ENCODE assay signal across 22 cellular contexts in the genomic region with DNA sequence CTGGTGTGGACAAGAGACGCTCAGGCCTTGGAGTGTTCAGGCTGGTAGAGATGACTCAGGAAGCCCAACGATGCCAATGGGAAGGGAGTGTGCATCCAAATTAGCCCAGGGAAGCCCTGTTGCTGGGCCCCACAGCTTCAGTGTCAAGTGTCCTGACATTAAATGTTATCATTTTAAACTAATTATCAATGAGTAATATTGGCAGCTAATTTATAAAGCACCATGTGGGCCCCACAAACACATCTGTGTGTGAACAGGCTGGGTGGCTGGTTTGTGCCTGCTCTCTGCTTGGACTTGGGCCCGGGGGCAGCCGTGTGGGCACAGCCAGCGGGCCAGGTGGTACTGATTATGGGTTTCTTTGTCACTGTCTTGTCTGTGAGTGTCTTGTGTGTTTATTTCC. TPM values are rescaled to one million over a fixed set of nuclear protein-coding genes. Genes with fewer than 3 reads are reported as not detected.
"Had no signal": no experiment of that assay in that cellular context is flagged by ENCODE, and none has a peak within 500 bp of the region (broad histone marks: within the 10 kb centered on the region; RNA-seq: fewer than 3 reads in every experiment).

No MANE protein-coding gene starts in this region.

- H3K9me3 ChIP-seq: colonic mucosa, gastrocnemius medialis, left lung, spleen had no signal

- H3K27me3 Mint-ChIP-seq: stimulated activated naive B cell treated with anti-CD40 and anti-IgM and Interleukin-4, amounts not matched to agents 10 μg/mL and 1 μg/mL and 100 μg/mL, for 72 hours had no signal

- H3K27ac Mint-ChIP-seq: activated CD4-positive, alpha-beta memory T cell treated with anti-CD3 and anti-CD28 coated beads for 36 hours; activated CD8-positive, alpha-beta memory T cell treated with anti-CD3 and anti-CD28 coated beads, Interleukin-2, amount 10 ng/mL, durations not matched to agents 7 days and 5 days; activated naive CD8-positive, alpha-beta T cell treated with anti-CD3 and anti-CD28 coated beads, Interleukin-2, amount 10 ng/mL, durations not matched to agents 7 days and 5 days; activated T-helper 2 cell treated with anti-CD3 and anti-CD28 coated beads, Interferon-gamma antibody, Interleukin-2, Interleukin-4, amounts not matched to agents 10 μg/mL and 5 μg/mL and 100 μg/mL, durations not matched to agents 14 hours and 24 hours and 36 hours; endodermal cell; nephron; stimulated activated naive B cell treated with anti-CD40 and anti-IgM and Interleukin-4, amounts not matched to agents 10 μg/mL and 1 μg/mL and 100 μg/mL, for 72 hours had no signal

- H3K27me3 ChIP-seq: colonic mucosa, gastrocnemius medialis had no signal

- H3K4me1 ChIP-seq: colonic mucosa, gastrocnemius medialis had no signal

- H3K36me3 ChIP-seq: colonic mucosa, gastrocnemius medialis, left lung, spleen had no signal

- H3K4me3 ChIP-seq: colonic mucosa, gastrocnemius medialis, left lung, spleen had no signal

- H3K36me3 Mint-ChIP-seq: activated CD4-positive, alpha-beta memory T cell treated with anti-CD3 and anti-CD28 coated beads for 36 hours; activated CD8-positive, alpha-beta memory T cell treated with anti-CD3 and anti-CD28 coated beads, Interleukin-2, amount 10 ng/mL, durations not matched to agents 7 days and 5 days; stimulated activated naive B cell treated with anti-CD40 and anti-IgM and Interleukin-4, amounts not matched to agents 10 μg/mL and 1 μg/mL and 100 μg/mL, for 72 hours had no signal

- H3K9me3 Mint-ChIP-seq: activated CD4-positive, alpha-beta memory T cell treated with anti-CD3 and anti-CD28 coated beads for 36 hours; activated naive CD8-positive, alpha-beta T cell treated with anti-CD3 and anti-CD28 coated beads, Interleukin-2, amount 10 ng/mL, durations not matched to agents 7 days and 5 days; activated T-helper 2 cell treated with anti-CD3 and anti-CD28 coated beads, Interferon-gamma antibody, Interleukin-2, Interleukin-4, amounts not matched to agents 10 μg/mL and 5 μg/mL and 100 μg/mL, durations not matched to agents 14 hours and 24 hours and 36 hours; endodermal cell; nephron; stimulated activated naive B cell treated with anti-CD40 and anti-IgM and Interleukin-4, amounts not matched to agents 10 μg/mL and 1 μg/mL and 100 μg/mL, for 72 hours had no signal

- H3K4me3 Mint-ChIP-seq: activated CD4-positive, alpha-beta memory T cell treated with anti-CD3 and anti-CD28 coated beads for 36 hours; activated CD8-positive, alpha-beta memory T cell treated with anti-CD3 and anti-CD28 coated beads, Interleukin-2, amount 10 ng/mL, durations not matched to agents 7 days and 5 days; endodermal cell; nephron; stimulated activated naive B cell treated with anti-CD40 and anti-IgM and Interleukin-4, amounts not matched to agents 10 μg/mL and 1 μg/mL and 100 μg/mL, for 72 hours had no signal

- DNase-seq: activated CD4-positive, alpha-beta memory T cell treated with anti-CD3 and anti-CD28 coated beads for 36 hours; activated CD8-positive, alpha-beta memory T cell treated with anti-CD3 and anti-CD28 coated beads, Interleukin-2, amount 10 ng/mL, durations not matched to agents 7 days and 5 days; activated naive CD4-positive, alpha-beta T cell treated with Interleukin-2 at 50 U/mL for 16 hours; activated naive CD8-positive, alpha-beta T cell treated with anti-CD3 and anti-CD28 coated beads, Interleukin-2, amount 10 ng/mL, durations not matched to agents 7 days and 5 days; activated T-cell treated with anti-CD3 and anti-CD28 coated beads, Interleukin-2, amount 50 U/mL, for 1 hour; amygdala; central memory CD4-positive, alpha-beta T cell; colonic mucosa; endodermal cell; gastrocnemius medialis; head of caudate nucleus; kidney; mammary epithelial cell; midbrain; occipital lobe; retina; spleen; stimulated activated naive B cell treated with anti-CD40 and anti-IgM and Interleukin-4, amounts not matched to agents 10 μg/mL and 1 μg/mL and 100 μg/mL, for 72 hours; T-helper 2 cell had no signal

- H3K27ac ChIP-seq: colonic mucosa, gastrocnemius medialis, left lung, spleen had no signal

- H3K4me1 Mint-ChIP-seq: stimulated activated naive B cell treated with anti-CD40 and anti-IgM and Interleukin-4, amounts not matched to agents 10 μg/mL and 1 μg/mL and 100 μg/mL, for 72 hours had no signal

RNA-seq across cellular contexts. Expression of gene FBLN2, which starts 15.0 kb away (rescaled TPM):
- total RNA-seq: activated CD4-positive, alpha-beta memory T cell treated with anti-CD3 and anti-CD28 coated beads for 36 hours; activated T-helper 2 cell treated with anti-CD3 and anti-CD28 coated beads, Interferon-gamma antibody, Interleukin-2, Interleukin-4, amounts not matched to agents 10 μg/mL and 5 μg/mL and 100 μg/mL, durations not matched to agents 14 hours and 24 hours and 36 hours had no signal
